ENCODE assay signal across 3 cellular contexts in the genomic region with DNA sequence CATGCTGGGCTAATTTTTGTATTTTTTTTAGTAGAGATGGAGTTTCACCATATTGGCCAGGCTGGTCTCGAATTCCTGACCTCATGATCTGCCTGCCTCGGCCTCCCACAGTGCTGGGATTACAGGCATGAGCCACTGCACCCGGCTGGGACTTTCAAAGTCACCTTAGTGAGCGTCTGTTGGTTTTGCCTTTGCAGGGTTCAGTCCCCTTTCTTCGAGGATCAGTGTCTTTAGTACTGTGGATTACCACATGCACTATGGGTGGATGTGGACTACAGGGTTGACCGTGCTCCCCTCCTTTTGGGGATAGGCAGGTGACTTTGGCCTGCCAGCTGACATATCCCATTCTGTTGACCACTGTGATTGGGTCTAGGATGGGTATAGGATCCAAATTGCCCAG. TPM values are rescaled to one million over a fixed set of nuclear protein-coding genes. Genes with fewer than 3 reads are reported as not detected.
"Had no signal": no experiment of that assay in that cellular context is flagged by ENCODE, and none has a peak within 500 bp of the region (broad histone marks: within the 10 kb centered on the region; RNA-seq: fewer than 3 reads in every experiment).

No MANE protein-coding gene starts in this region.

RNA-seq across cellular contexts. Expression of gene TMEM220, which starts 2.3 kb away (rescaled TPM):
- total RNA-seq: H4, HT-29, K562 had no signal
- polyA plus RNA-seq: K562 had no signal
